1 cellular context compared by ENCODE assay signal in genomic region chr15:39273805-39274411, GRCh38.
TF ChIP-seq lines count a peak whose summit lies in the region.

No MANE protein-coding gene starts in this region.

TF ChIP-seq in HepG2, 621 proteins besides CTCF, POLR2A, EP300 and RAD21 (continued from another document and continues in another):
- TF ChIP-seq MLXIP (CRISPR knock-in tag; IDR thresholded peaks at IDR 0.05; ENCODE audit: borderline replicate concordance) (0 out of 2 replicates have a peak, but pooled peaks have one; percentile 34), PLSCR1 (CRISPR knock-in tag; IDR thresholded peaks at IDR 0.05; ENCODE audit: borderline replicate concordance) (no peak), ZNF407 (CRISPR knock-in tag; IDR thresholded peaks at IDR 0.05; ENCODE audit: not compliant biosample characterization) (no peak), SNAI1 (CRISPR knock-in tag; IDR thresholded peaks at IDR 0.05; ENCODE audit: borderline replicate concordance) (no peak), ZNF280D (CRISPR knock-in tag; IDR thresholded peaks at IDR 0.05) (no peak; the same call in 1 of the 2 replicates), THAP7 (CRISPR knock-in tag; IDR thresholded peaks at IDR 0.05) (no peak), ATF1 (CRISPR knock-in tag; IDR thresholded peaks at IDR 0.05) (peak; percentile 60; the same call in 1 of the 2 replicates), E2F1 (CRISPR knock-in tag; IDR thresholded peaks at IDR 0.05) (0 out of 2 replicates have a peak, but pooled peaks have one; percentile 32), ZNF24 (IDR thresholded peaks at IDR 0.05) (no peak), ZNF296 (CRISPR knock-in tag; conservative IDR thresholded peaks at IDR 0.05) (no peak), ZNF891 (CRISPR knock-in tag; IDR thresholded peaks at IDR 0.05) (no peak), DR1 (CRISPR knock-in tag; IDR thresholded peaks at IDR 0.05) (no peak), YY1 (IDR thresholded peaks at IDR 0.05; ENCODE audit: insufficient read depth, insufficient replicate concordance, low read depth, low read length) (peak; percentile 43), MXD3 (CRISPR knock-in tag; IDR thresholded peaks at IDR 0.05) (no peak), SP4 (CRISPR knock-in tag; IDR thresholded peaks at IDR 0.05) (no peak), ZNF446 (CRISPR knock-in tag; IDR thresholded peaks at IDR 0.05) (no peak), PREB (CRISPR knock-in tag; IDR thresholded peaks at IDR 0.05) (no peak), GRHL1 (CRISPR knock-in tag; conservative IDR thresholded peaks at IDR 0.05) (no peak), ZNF124 (CRISPR knock-in tag; IDR thresholded peaks at IDR 0.05) (peak; percentile 62; the same call in 1 of the 2 replicates), ZNF713 (CRISPR knock-in tag; IDR thresholded peaks at IDR 0.05) (no peak), GATA4 (IDR thresholded peaks at IDR 0.05; ENCODE audit: borderline replicate concordance, low read depth) (peak; percentile 95; the same call in 1 of the 2 replicates), NFRKB (IDR thresholded peaks at IDR 0.05) (no peak), PTBP1 (IDR thresholded peaks at IDR 0.05; ENCODE audit: low read depth, low read length, poor library complexity, severe bottlenecking) (no peak), ZNF317 (CRISPR knock-in tag; IDR thresholded peaks at IDR 0.05) (0 out of 2 replicates have a peak, but pooled peaks have one; percentile 14), ARNTL (CRISPR knock-in tag; IDR thresholded peaks at IDR 0.05) (0 out of 2 replicates have a peak, but pooled peaks have one; percentile 8), ZNF10 (CRISPR knock-in tag; IDR thresholded peaks at IDR 0.05; ENCODE audit: borderline replicate concordance, low read depth) (no peak), PHF20 (CRISPR knock-in tag; IDR thresholded peaks at IDR 0.05) (no peak), FOSL2 (CRISPR knock-in tag; IDR thresholded peaks at IDR 0.05) (peak; percentile 94), CREB1 (IDR thresholded peaks at IDR 0.05) (peak; percentile 84), CREB1 (CRISPR knock-in tag; IDR thresholded peaks at IDR 0.05) (peak; percentile 65), KAT8 (CRISPR knock-in tag; IDR thresholded peaks at IDR 0.05) (peak; percentile 30), ZNF652 (CRISPR knock-in tag; IDR thresholded peaks at IDR 0.05; ENCODE audit: borderline replicate concordance, low read depth) (no peak; the same call in 1 of the 2 replicates), DBP (CRISPR knock-in tag; IDR thresholded peaks at IDR 0.05; ENCODE audit: not compliant biosample characterization) (no peak), POGZ (CRISPR knock-in tag; IDR thresholded peaks at IDR 0.05) (peak; percentile 52; the same call in 1 of the 2 replicates), PLRG1 (conservative IDR thresholded peaks at IDR 0.05) (no peak), HDAC2 (CRISPR knock-in tag; IDR thresholded peaks at IDR 0.05) (peak; percentile 85)
